In genomic region chr10:119272736-119273135, GRCh38 we compare ENCODE assay signal across 20 cellular contexts.
DNase-seq lines count a peak whose midpoint lies in the region; ATAC-seq and TF ChIP-seq lines count a peak whose summit lies in the region.
"Had no signal": no experiment of that assay in that cellular context is flagged by ENCODE, and none has a peak within 500 bp of the region (broad histone marks: within the 10 kb centered on the region; RNA-seq: fewer than 3 reads in every experiment).

No MANE protein-coding gene starts in this region.

- H3K4me1 ChIP-seq in left ventricle myocardium inferior = peaks cover 85% of the 10 kb centered on the region
- H3K4me1 ChIP-seq in esophagus muscularis mucosa = peaks cover 69 to 85% (median 79%) of the 10 kb centered on the region in 4 donors
- peaks cover 44 to 61% of the 10 kb centered on the region in 2 experiments for H3K4me1 ChIP-seq in neutrophil (ENCODE audit: control insufficient read depth in 1 of 2, insufficient read depth in 1 of 2, low read depth in 1 of 2, low read length in 1 of 2)
- peaks cover 69% of the 10 kb centered on the region for H3K4me1 ChIP-seq in upper lobe of right lung
- H3K4me1 ChIP-seq in endodermal cell (ENCODE audit: control insufficient read depth, insufficient read depth, low read length) = peaks cover 9% of the 10 kb centered on the region

- TF ChIP-seq CTCF in left ventricle myocardium inferior (IDR thresholded peaks at IDR 0.05; ENCODE audit: borderline replicate concordance) (no peak), esophagus muscularis mucosa (IDR thresholded peaks at IDR 0.05) (no peak), neutrophil (IDR thresholded peaks at IDR 0.05) (no peak), upper lobe of right lung (IDR thresholded peaks at IDR 0.05) (no peak), endodermal cell (conservative IDR thresholded peaks at IDR 0.05) (no peak)

- TF ChIP-seq POLR2A in esophagus muscularis mucosa (IDR thresholded peaks at IDR 0.05; ENCODE audit: low read depth) = no peak

- peak overlapping the region; percentile 87 for H3K27ac ChIP-seq in left ventricle myocardium inferior (replicated peaks)
- peak overlapping the region; percentile 19 to 55 (median 34) for H3K27ac ChIP-seq in esophagus muscularis mucosa (replicated peaks in 1 of 4)
- peak overlapping the region; percentile 93 for H3K27ac ChIP-seq in neutrophil
- peak overlapping the region; percentile 81 for H3K27ac ChIP-seq in upper lobe of right lung
- no peak overlapping the region for H3K27ac ChIP-seq in endodermal cell (ENCODE audit: low read depth, low read length)
- H3K27ac ChIP-seq: neural progenitor cell, RWPE1 had no signal

- H3K27ac Mint-ChIP-seq in endodermal cell = no peak overlapping the region
- H3K27ac Mint-ChIP-seq: activated T-helper 17 cell treated with anti-CD3 and anti-CD28 coated beads, Interleukin-2, amount 50 U/mL, for 72 hours; neural progenitor cell had no signal

- no peak for TF ChIP-seq EP300 in esophagus muscularis mucosa (IDR thresholded peaks at IDR 0.05)

- no peak overlapping the region for H3K4me3 Mint-ChIP-seq in endodermal cell
- H3K4me3 Mint-ChIP-seq: activated naive CD8-positive, alpha-beta T cell treated with anti-CD3 and anti-CD28 coated beads, Interleukin-2, amount 10 ng/mL, durations not matched to agents 7 days and 5 days; activated T-helper 17 cell treated with anti-CD3 and anti-CD28 coated beads, Interleukin-2, amount 50 U/mL, for 72 hours; neural progenitor cell had no signal

- H3K4me3 ChIP-seq in left ventricle myocardium inferior (no peak overlapping the region), esophagus muscularis mucosa (no peak overlapping the region), neutrophil (ENCODE audit: low read depth in 1 of 2, low read length in 1 of 2) (peak overlapping the region in 1 of 2 experiments; percentile 50), upper lobe of right lung (no peak overlapping the region), endodermal cell (ENCODE audit: low read length) (no peak overlapping the region)
- H3K4me3 ChIP-seq: body of pancreas, neural progenitor cell, vagina had no signal

- ATAC-seq in upper lobe of right lung = no peak
- ATAC-seq: activated T-helper 17 cell treated with anti-CD3 and anti-CD28 coated beads, Interleukin-2, amount 50 U/mL, for 72 hours; body of pancreas had no signal

- DNase-seq in left ventricle myocardium inferior = no peak
- no peak for DNase-seq in cardiac septum (ENCODE audit: low spot score)
- DNase-seq in esophagus muscularis mucosa (ENCODE audit: extremely low spot score) = no peak
- no peak for DNase-seq in upper lobe of right lung
- no peak for DNase-seq in RPMI8226
- no peak for DNase-seq in AML-193 (lab: John Stamatoyannopoulos, UW)
- no peak for DNase-seq in endodermal cell
- DNase-seq: activated CD4-positive, alpha-beta T cell treated with anti-CD3 and anti-CD28 coated beads for 48 hours; activated naive CD8-positive, alpha-beta T cell treated with anti-CD3 and anti-CD28 coated beads, Interleukin-2, amount 10 ng/mL, durations not matched to agents 7 days and 5 days; body of pancreas; hippocampal formation; mesendoderm; NCI-H1436; NCI-H524 treated with DMSO at 0.1 percent for 48 hours; stimulated activated CD4-positive, alpha-beta T cell treated with anti-CD3 and anti-CD28 coated beads, Interleukin-12 subunit alpha, Interleukin-12 subunit beta, amount 100 ng/mL, for 4 hours had no signal

- no peak overlapping the region for H3K9ac ChIP-seq in endodermal cell (ENCODE audit: extremely low read depth, low read length, poor library complexity, severe bottlenecking)
- H3K9ac ChIP-seq: neural progenitor cell had no signal

- H3K27me3 ChIP-seq in left ventricle myocardium inferior (ENCODE audit: low read depth) (no peaks in the 10 kb centered on the region), esophagus muscularis mucosa (no peaks in the 10 kb centered on the region), neutrophil (no peaks in the 10 kb centered on the region), upper lobe of right lung (no peaks in the 10 kb centered on the region), endodermal cell (ENCODE audit: control insufficient read depth, insufficient read depth, low read length, poor library complexity, severe bottlenecking) (no peaks in the 10 kb centered on the region)
- H3K27me3 ChIP-seq: body of pancreas, neural progenitor cell, vagina had no signal

- WGBS in esophagus muscularis mucosa = 85% methylated on average over 9 of the region's 9 CpGs
- WGBS in endodermal cell (ENCODE audit: insufficient coverage in 1 of 2, insufficient read length in 1 of 2), 2 experiments = 95 to 99% methylated on average over 7 to 9 of the region's 9 CpGs

- no peaks in the 10 kb centered on the region for H3K9me3 Mint-ChIP-seq in endodermal cell
- H3K9me3 Mint-ChIP-seq: activated naive CD8-positive, alpha-beta T cell treated with anti-CD3 and anti-CD28 coated beads, Interleukin-2, amount 10 ng/mL, durations not matched to agents 7 days and 5 days; activated T-helper 17 cell treated with anti-CD3 and anti-CD28 coated beads, Interleukin-2, amount 50 U/mL, for 72 hours had no signal

- H3K36me3 ChIP-seq in left ventricle myocardium inferior (no peaks in the 10 kb centered on the region), esophagus muscularis mucosa (no peaks in the 10 kb centered on the region), neutrophil (no peaks in the 10 kb centered on the region), upper lobe of right lung (no peaks in the 10 kb centered on the region), endodermal cell (ENCODE audit: control insufficient read depth, insufficient read depth, low read length) (no peaks in the 10 kb centered on the region)
- H3K36me3 ChIP-seq: neural progenitor cell, vagina had no signal

- no peaks in the 10 kb centered on the region for H3K9me3 ChIP-seq in left ventricle myocardium inferior (replicated peaks)
- no peaks in the 10 kb centered on the region for H3K9me3 ChIP-seq in esophagus muscularis mucosa
- no peaks in the 10 kb centered on the region for H3K9me3 ChIP-seq in neutrophil
- H3K9me3 ChIP-seq in upper lobe of right lung = no peaks in the 10 kb centered on the region
- H3K9me3 ChIP-seq in endodermal cell (ENCODE audit: control insufficient read depth, low read length) = no peaks in the 10 kb centered on the region
- H3K9me3 ChIP-seq: body of pancreas, vagina had no signal

- H3K36me3 Mint-ChIP-seq in endodermal cell (ENCODE audit: low read depth) = peaks cover 2% of the 10 kb centered on the region

- intact Hi-C loops in left ventricle myocardium inferior (cut with micrococcal nuclease) = no loop called here
- intact Hi-C loops in cardiac septum (cut with DNase I) = no loop called here
- intact Hi-C loops in esophagus muscularis mucosa (cut with DNase I) = no loop called here
- intact Hi-C loops in upper lobe of right lung (cut with DNase I) = no loop called here

- peaks cover 36% of the 10 kb centered on the region for H3K4me1 Mint-ChIP-seq in endodermal cell

- H3K27me3 Mint-ChIP-seq in endodermal cell (ENCODE audit: insufficient read depth) = no peaks in the 10 kb centered on the region
- H3K27me3 Mint-ChIP-seq: activated naive CD8-positive, alpha-beta T cell treated with anti-CD3 and anti-CD28 coated beads, Interleukin-2, amount 10 ng/mL, durations not matched to agents 7 days and 5 days; activated T-helper 17 cell treated with anti-CD3 and anti-CD28 coated beads, Interleukin-2, amount 50 U/mL, for 72 hours had no signal
